Comparison of ENCODE assay signal across 8 cellular contexts in the genomic region with DNA sequence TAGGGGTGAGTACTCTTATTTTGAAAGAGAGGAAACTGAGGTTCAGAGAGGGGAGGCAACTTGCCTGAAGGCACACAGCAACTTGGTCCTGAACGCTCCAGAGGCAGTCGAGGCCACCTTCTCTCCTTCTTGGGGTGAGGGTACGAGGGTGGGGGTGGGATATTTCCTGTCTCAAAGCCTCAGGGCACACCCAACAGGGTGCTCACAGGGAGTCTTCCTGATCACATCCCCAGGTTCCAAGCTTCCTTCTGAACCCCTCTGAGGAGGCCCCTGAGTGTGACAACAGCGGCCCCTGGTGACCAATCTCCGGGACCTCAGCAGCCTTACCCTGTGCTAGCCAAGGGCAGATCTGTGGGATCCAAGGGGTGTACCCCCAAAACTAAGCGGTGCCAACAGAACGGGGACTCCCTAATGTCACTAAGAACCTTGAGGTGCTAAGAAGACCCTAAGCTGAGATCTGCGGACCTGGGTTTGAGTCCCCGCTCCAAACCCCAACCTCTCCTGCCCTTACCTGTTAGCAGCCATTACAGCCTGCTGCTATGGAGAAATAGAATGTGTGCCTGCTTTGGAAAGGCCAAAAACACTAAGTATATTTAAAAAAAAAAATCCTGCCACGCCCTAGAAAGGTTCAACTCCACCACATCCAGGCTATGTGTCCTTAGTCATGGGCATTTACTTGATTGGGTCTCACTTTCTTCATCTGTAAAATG. TPM values are rescaled to one million over a fixed set of nuclear protein-coding genes. Genes with fewer than 3 reads are reported as not detected.
DNase-seq lines count a peak whose midpoint lies in the region; ATAC-seq and TF ChIP-seq lines count a peak whose summit lies in the region.

No MANE protein-coding gene starts in this region.

- no peak overlapping the region for H2AK5ac ChIP-seq in trophoblast cell (ENCODE audit: low read length)

- peak; percentile 84 to 90 (median 86) for TF ChIP-seq CTCF in transverse colon (IDR thresholded peaks at IDR 0.05)

- H4K91ac ChIP-seq in trophoblast cell (ENCODE audit: low read depth, low read length) = no peak overlapping the region

- intact Hi-C loops in transverse colon (cut with DNase I; ENCODE audit: low total_unique reads) = loop anchor here (1.0 to 10.0 kb wide), 2 partner anchors 61 to 178 kb away; partner anchors contain the start of gene FAM222A

- H3K4me3 ChIP-seq in SJCRH30 (no peak overlapping the region), trophoblast cell (ENCODE audit: low read depth, low read length) (no peak overlapping the region), transverse colon (no peak overlapping the region)

- DNase-seq in DMS79 treated with DMSO at 0.1 percent for 48 hours (lab: John Stamatoyannopoulos, UW) (peak; percentile 18), SJCRH30 (peak; percentile 74 to 85), glomerular endothelial cell (ENCODE audit: extremely low read depth, low read depth, low spot score) (peak; percentile 18), trophoblast cell (peak; percentile 43 to 71), transverse colon (peak; percentile 82)
- peak; percentile 57 for DNase-seq in activated gamma-delta T cell treated with anti-CD3 and anti-CD28 coated beads, Interleukin-2, amount 50 U/mL, for 16 hours (ENCODE audit: low read depth)

- H3K14ac ChIP-seq in trophoblast cell (ENCODE audit: low read length) = no peak overlapping the region

- no peak overlapping the region for H2BK120ac ChIP-seq in trophoblast cell (ENCODE audit: insufficient read depth, low read length, poor library complexity)

- H3K9me3 ChIP-seq in SJCRH30 (replicated peaks) (no peaks in the 10 kb centered on the region; the same call in 1 of the 2 replicates), trophoblast cell (ENCODE audit: insufficient read depth, low read depth, low read length) (peaks cover 2% of the 10 kb centered on the region), transverse colon (no peaks in the 10 kb centered on the region)

- H3K27ac ChIP-seq in SJCRH30 (no peak overlapping the region), trophoblast cell (ENCODE audit: low read depth, low read length) (no peak overlapping the region), transverse colon (no peak overlapping the region)

- no peak for TF ChIP-seq POLR2A in transverse colon (IDR thresholded peaks at IDR 0.05)

- WGBS in trophoblast cell (ENCODE audit: extremely low coverage, insufficient coverage, insufficient read length) = no CpG with 5 or more reads among the region's 10 CpGs
- WGBS in transverse colon (ENCODE audit: low coverage in 1 of 2), 2 donors = 0 to 19% methylated on average over 3 to 10 of the region's 10 CpGs

- 0 out of 2 replicates have a peak, but pooled peaks cover 6% of the 10 kb centered on the region for H3K4me1 ChIP-seq in SJCRH30
- H3K4me1 ChIP-seq in trophoblast cell (ENCODE audit: control insufficient read depth in 1 of 2, insufficient read depth in 2 of 2, low read length in 2 of 2) = no peaks in the 10 kb centered on the region
- peaks cover 0 to 9% (median 3%) of the 10 kb centered on the region in 4 donors for H3K4me1 ChIP-seq in transverse colon

- ATAC-seq in GM19397 (IDR thresholded peaks at IDR 0.05; ENCODE audit: unreplicated experiment) = no peak

- H3K36me3 ChIP-seq in SJCRH30 (no peaks in the 10 kb centered on the region), trophoblast cell (ENCODE audit: control insufficient read depth in 1 of 2, insufficient read depth in 2 of 2, low read length in 2 of 2) (no peaks in the 10 kb centered on the region), transverse colon (no peaks in the 10 kb centered on the region)

- in situ Hi-C loops in transverse colon (cut with MboI; ENCODE audit: low pct_ligation_motif_present in 1 of 4, low pct_unique_long_range_greater_than_20kb in 1 of 4, low sequenced_read_pairs in 3 of 4) = loop anchor here (5.0 to 10.0 kb wide), 6 partner anchors 168 to 351 kb away; no protein-coding TSS in a partner anchor

- no peak overlapping the region for H2AFZ ChIP-seq in trophoblast cell (ENCODE audit: insufficient read depth, low read length, poor library complexity)

- TF ChIP-seq RAD21 in Ishikawa (IDR thresholded peaks at IDR 0.05; ENCODE audit: low read depth) = peak; percentile 98

- no peak overlapping the region for H3K9ac ChIP-seq in trophoblast cell (ENCODE audit: low read length)

- H3K79me2 ChIP-seq in trophoblast cell (ENCODE audit: control insufficient read depth, insufficient read depth, low read length, poor library complexity) = no peaks in the 10 kb centered on the region

- H3K79me1 ChIP-seq in trophoblast cell (ENCODE audit: low read length) = no peaks in the 10 kb centered on the region

- no peak overlapping the region for H2BK5ac ChIP-seq in trophoblast cell (ENCODE audit: low read depth, low read length, poor library complexity)

- no peaks in the 10 kb centered on the region for H3K27me3 ChIP-seq in SJCRH30
- H3K27me3 ChIP-seq in trophoblast cell (ENCODE audit: insufficient read depth, low read length) = no peaks in the 10 kb centered on the region
- H3K27me3 ChIP-seq in transverse colon = no peaks in the 10 kb centered on the region

- H3K4ac ChIP-seq in trophoblast cell (ENCODE audit: low read depth, low read length) = no peak overlapping the region

- no peak overlapping the region for H3K18ac ChIP-seq in trophoblast cell (ENCODE audit: low read length)

- no peak overlapping the region for H3K23ac ChIP-seq in trophoblast cell (ENCODE audit: low read length)

- TF ChIP-seq EP300 in Ishikawa (IDR thresholded peaks at IDR 0.05; ENCODE audit: borderline replicate concordance) = no peak
- TF ChIP-seq EP300 in transverse colon (IDR thresholded peaks at IDR 0.05; ENCODE audit: low read depth) = no peak

- no peak overlapping the region for H3K4me2 ChIP-seq in trophoblast cell (ENCODE audit: low read length)

- no peak overlapping the region for H4K12ac ChIP-seq in trophoblast cell (ENCODE audit: low read depth, low read length)

- H2BK12ac ChIP-seq in trophoblast cell (ENCODE audit: low read length) = no peak overlapping the region

- H4K8ac ChIP-seq in trophoblast cell (ENCODE audit: low read depth, low read length) = no peak overlapping the region

TF ChIP-seq in Ishikawa, 13 proteins besides CTCF, POLR2A, EP300 and RAD21:
- TF ChIP-seq TCF12 (IDR thresholded peaks at IDR 0.05; ENCODE audit: low read depth) = no peak
- TF ChIP-seq, protein P1, sequence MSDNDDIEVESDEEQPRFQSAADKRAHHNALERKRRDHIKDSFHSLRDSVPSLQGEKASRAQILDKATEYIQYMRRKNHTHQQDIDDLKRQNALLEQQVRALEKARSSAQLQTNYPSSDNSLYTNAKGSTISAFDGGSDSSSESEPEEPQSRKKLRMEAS (IDR thresholded peaks at IDR 0.05) = no peak
- TF ChIP-seq USF1 (IDR thresholded peaks at IDR 0.05) = no peak
- no peak for TF ChIP-seq ZBTB7A (IDR thresholded peaks at IDR 0.05; ENCODE audit: low read depth)
- no peak for TF ChIP-seq CREB1 (IDR thresholded peaks at IDR 0.05; ENCODE audit: low read depth)
- TF ChIP-seq, protein P2, sequence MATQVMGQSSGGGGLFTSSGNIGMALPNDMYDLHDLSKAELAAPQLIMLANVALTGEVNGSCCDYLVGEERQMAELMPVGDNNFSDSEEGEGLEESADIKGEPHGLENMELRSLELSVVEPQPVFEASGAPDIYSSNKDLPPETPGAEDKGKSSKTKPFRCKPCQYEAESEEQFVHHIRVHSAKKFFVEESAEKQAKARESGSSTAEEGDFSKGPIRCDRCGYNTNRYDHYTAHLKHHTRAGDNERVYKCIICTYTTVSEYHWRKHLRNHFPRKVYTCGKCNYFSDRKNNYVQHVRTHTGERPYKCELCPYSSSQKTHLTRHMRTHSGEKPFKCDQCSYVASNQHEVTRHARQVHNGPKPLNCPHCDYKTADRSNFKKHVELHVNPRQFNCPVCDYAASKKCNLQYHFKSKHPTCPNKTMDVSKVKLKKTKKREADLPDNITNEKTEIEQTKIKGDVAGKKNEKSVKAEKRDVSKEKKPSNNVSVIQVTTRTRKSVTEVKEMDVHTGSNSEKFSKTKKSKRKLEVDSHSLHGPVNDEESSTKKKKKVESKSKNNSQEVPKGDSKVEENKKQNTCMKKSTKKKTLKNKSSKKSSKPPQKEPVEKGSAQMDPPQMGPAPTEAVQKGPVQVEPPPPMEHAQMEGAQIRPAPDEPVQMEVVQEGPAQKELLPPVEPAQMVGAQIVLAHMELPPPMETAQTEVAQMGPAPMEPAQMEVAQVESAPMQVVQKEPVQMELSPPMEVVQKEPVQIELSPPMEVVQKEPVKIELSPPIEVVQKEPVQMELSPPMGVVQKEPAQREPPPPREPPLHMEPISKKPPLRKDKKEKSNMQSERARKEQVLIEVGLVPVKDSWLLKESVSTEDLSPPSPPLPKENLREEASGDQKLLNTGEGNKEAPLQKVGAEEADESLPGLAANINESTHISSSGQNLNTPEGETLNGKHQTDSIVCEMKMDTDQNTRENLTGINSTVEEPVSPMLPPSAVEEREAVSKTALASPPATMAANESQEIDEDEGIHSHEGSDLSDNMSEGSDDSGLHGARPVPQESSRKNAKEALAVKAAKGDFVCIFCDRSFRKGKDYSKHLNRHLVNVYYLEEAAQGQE (IDR thresholded peaks at IDR 0.05; ENCODE audit: low read depth) = no peak
- TF ChIP-seq TAF1 (IDR thresholded peaks at IDR 0.05; ENCODE audit: low read depth) = no peak
- no peak for TF ChIP-seq FOXM1 (IDR thresholded peaks at IDR 0.05; ENCODE audit: borderline replicate concordance, low read depth)
- TF ChIP-seq TEAD4 (IDR thresholded peaks at IDR 0.05) = no peak
- no peak for TF ChIP-seq CEBPB (IDR thresholded peaks at IDR 0.05)
- no peak for TF ChIP-seq YY1 (IDR thresholded peaks at IDR 0.05; ENCODE audit: low read depth)
- TF ChIP-seq NFIC (IDR thresholded peaks at IDR 0.05) = no peak
- TF ChIP-seq EGR1 (IDR thresholded peaks at IDR 0.05) = no peak
TF ChIP-seq in Ishikawa: peak in this region for 0.

RNA-seq across cellular contexts. Expression of gene TRPV4, which starts 57.9 kb away (rescaled TPM):
- 2.4 and 2.9 TPM in 2 replicates for total RNA-seq in SJCRH30 (2014; rRNA removed; shearing (Covaris generic))
- total RNA-seq in glomerular endothelial cell (5.9 and 7.1 TPM in 2 replicates), transverse colon (under 1 TPM in 1 of 4 donors, not detected in 3; 0.27 TPM)
- polyA plus RNA-seq in trophoblast cell (2013) = 4.6 TPM in 2 replicates

Comparison
In these comparisons a context has a peak if more than half of its experiments do, and no peak if none do; other contexts are left out.
1. DNase-seq: peak in every context shown above with its lines; median percentile 82 in transverse colon; 80 in SJCRH30; 57 in activated gamma-delta T cell treated with anti-CD3 and anti-CD28 coated beads, Interleukin-2, amount 50 U/mL, for 16 hours; 57 in trophoblast cell; 18 in DMS79 treated with DMSO at 0.1 percent for 48 hours; 18 in glomerular endothelial cell.